ENCODE assay signal across 12 cellular contexts in the genomic region with DNA sequence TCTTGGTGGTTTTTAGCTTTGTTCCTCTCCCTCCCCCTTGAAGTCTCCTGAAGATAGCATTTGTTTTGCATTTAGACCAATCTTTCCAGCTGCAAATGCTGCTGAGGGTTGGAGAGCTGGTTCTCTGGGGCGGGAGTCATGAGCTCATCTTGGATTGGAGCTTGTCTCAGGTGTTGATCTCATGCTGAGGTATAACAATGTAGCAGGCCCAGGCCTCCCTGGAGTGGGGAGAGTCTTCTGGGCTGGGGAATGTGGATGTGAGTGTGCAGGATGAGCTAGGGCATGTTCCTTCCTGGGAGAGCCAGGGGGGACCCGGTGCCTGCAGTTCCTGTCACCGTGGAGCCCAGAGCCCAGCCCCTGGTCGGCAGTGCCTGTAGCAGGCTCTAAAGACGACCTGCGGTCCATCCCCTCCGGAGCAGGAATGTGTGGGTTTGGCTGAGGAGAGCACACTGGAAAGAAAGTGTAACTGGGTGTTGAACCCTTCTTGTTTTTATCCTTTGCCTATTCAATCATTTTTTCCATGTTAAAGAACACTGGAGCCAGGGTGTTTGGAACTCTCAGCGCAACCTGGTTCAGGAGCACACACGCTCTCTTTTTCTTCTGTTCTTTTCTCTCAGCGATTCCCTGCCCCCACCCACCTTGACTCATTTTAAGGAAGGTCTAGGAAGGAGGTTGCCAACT. TPM values are rescaled to one million over a fixed set of nuclear protein-coding genes. Genes with fewer than 3 reads are reported as not detected.
DNase-seq lines count a peak whose midpoint lies in the region; ATAC-seq and TF ChIP-seq lines count a peak whose summit lies in the region.
"Had no signal": no experiment of that assay in that cellular context is flagged by ENCODE, and none has a peak within 500 bp of the region (broad histone marks: within the 10 kb centered on the region; RNA-seq: fewer than 3 reads in every experiment).

No MANE protein-coding gene starts in this region.

- intact Hi-C loops in upper lobe of right lung (cut with DNase I), result no loop called here

- no peak overlapping the region for H2BK5ac ChIP-seq in mesenchymal stem cell (ENCODE audit: low read depth, low read length, poor library complexity, severe bottlenecking)

- H3K23ac ChIP-seq in mesenchymal stem cell (ENCODE audit: low read length in 2 of 2), result no peak overlapping the region

- no peaks in the 10 kb centered on the region for H3K9me2 ChIP-seq in MM.1S (replicated peaks; ENCODE audit: insufficient read depth, low read length)

- H3K9ac ChIP-seq in mesenchymal stem cell (ENCODE audit: low read length) (peak overlapping the region; percentile 2), MM.1S (ENCODE audit: low read length) (no peak overlapping the region)

- no peak overlapping the region for H2BK15ac ChIP-seq in mesenchymal stem cell (ENCODE audit: low read depth, poor library complexity, severe bottlenecking)

- ATAC-seq in upper lobe of right lung (no peak), HG02870 (IDR thresholded peaks at IDR 0.05; ENCODE audit: unreplicated experiment) (no peak)

- H3K4me1 ChIP-seq in mesenchymal stem cell (ENCODE audit: control insufficient read depth, insufficient read depth, low read depth, low read length), result peaks cover 23% of the 10 kb centered on the region
- peaks cover 40% of the 10 kb centered on the region for H3K4me1 ChIP-seq in upper lobe of right lung
- H3K4me1 ChIP-seq in MM.1S (ENCODE audit: low read length), result 0 out of 2 replicates have a peak, but pooled peaks cover 3% of the 10 kb centered on the region

- peak overlapping the region; percentile 83 for H4K91ac ChIP-seq in mesenchymal stem cell (ENCODE audit: low read length)

- H2AK5ac ChIP-seq in mesenchymal stem cell (ENCODE audit: low read length, severe bottlenecking), result peak overlapping the region; percentile 3

- peaks cover 19 to 65% of the 10 kb centered on the region in 2 experiments for H3K36me3 ChIP-seq in mesenchymal stem cell (ENCODE audit: control insufficient read depth in 1 of 2, insufficient read depth in 2 of 2, low read depth in 1 of 2, low read length in 2 of 2)
- H3K36me3 ChIP-seq in upper lobe of right lung, result peaks cover 1% of the 10 kb centered on the region
- H3K36me3 ChIP-seq in MM.1S (replicated peaks; ENCODE audit: insufficient read depth, low read length), result no peaks in the 10 kb centered on the region
- H3K36me3 ChIP-seq: colonic mucosa had no signal

- H4K8ac ChIP-seq in mesenchymal stem cell (ENCODE audit: low read length), result peak overlapping the region; percentile 30

- H3K9me3 ChIP-seq in mesenchymal stem cell (ENCODE audit: control insufficient read depth, low read length), result no peaks in the 10 kb centered on the region
- no peaks in the 10 kb centered on the region for H3K9me3 ChIP-seq in upper lobe of right lung
- H3K9me3 ChIP-seq in MM.1S (replicated peaks; ENCODE audit: insufficient read depth, low read length), result no peaks in the 10 kb centered on the region
- H3K9me3 ChIP-seq: colonic mucosa had no signal

- no peak for TF ChIP-seq CTCF in upper lobe of right lung (IDR thresholded peaks at IDR 0.05)
- TF ChIP-seq CTCF in MM.1S (IDR thresholded peaks at IDR 0.05; ENCODE audit: low read length), result no peak
- TF ChIP-seq CTCF in GM10266 (IDR thresholded peaks at IDR 0.05; ENCODE audit: control insufficient read depth, insufficient read depth, low read depth, missing control alignments), result no peak

- peak overlapping the region; percentile 69 to 81 for H2BK12ac ChIP-seq in mesenchymal stem cell (ENCODE audit: low read length in 2 of 2)

- no peak overlapping the region for H3K14ac ChIP-seq in mesenchymal stem cell (ENCODE audit: low read length in 2 of 2)

- no peak overlapping the region for H2BK120ac ChIP-seq in mesenchymal stem cell (ENCODE audit: low read depth, low read length)

- H3K4me2 ChIP-seq in mesenchymal stem cell (ENCODE audit: low read length, poor library complexity, severe bottlenecking) (no peak overlapping the region), MM.1S (ENCODE audit: low read depth, low read length) (no peak overlapping the region)

- H4K20me1 ChIP-seq in MM.1S (ENCODE audit: insufficient read depth, low read length), result no peaks in the 10 kb centered on the region

- no peak overlapping the region for H3K4me3 ChIP-seq in mesenchymal stem cell (ENCODE audit: insufficient read depth in 1 of 2, low read depth in 1 of 2, low read length in 2 of 2)
- no peak overlapping the region for H3K4me3 ChIP-seq in upper lobe of right lung
- no peak overlapping the region for H3K4me3 ChIP-seq in MM.1S (ENCODE audit: low read length)
- H3K4me3 ChIP-seq: colonic mucosa, lung had no signal

- peak; percentile 27; the same call in 1 of the 2 replicates for TF ChIP-seq EP300 in Ishikawa (IDR thresholded peaks at IDR 0.05; ENCODE audit: borderline replicate concordance)

- peak overlapping the region; percentile 58 to 90 for H3K18ac ChIP-seq in mesenchymal stem cell (ENCODE audit: low read depth in 1 of 2, low read length in 2 of 2)

- peaks cover 19% of the 10 kb centered on the region for H3K79me1 ChIP-seq in mesenchymal stem cell (replicated peaks; ENCODE audit: low read length, poor library complexity, severe bottlenecking)

- H3K27ac ChIP-seq in cingulate gyrus (ENCODE audit: low read depth, low read length) (peak overlapping the region; percentile 93), mesenchymal stem cell (ENCODE audit: low read length, poor library complexity, severe bottlenecking) (peak overlapping the region; percentile 38), upper lobe of right lung (peak overlapping the region; percentile 24), MM.1S (ENCODE audit: low read length) (no peak overlapping the region)

- DNase-seq in mesenchymal stem cell, result no peak
- DNase-seq in upper lobe of right lung, result no peak
- no peak for DNase-seq in MM.1S
- no peak for DNase-seq in GM10266 (ENCODE audit: extremely low spot score)
- DNase-seq: activated CD4-positive, alpha-beta memory T cell treated with anti-CD3 and anti-CD28 coated beads, Interleukin-2, amount 10 ng/mL, durations not matched to agents 7 days and 5 days; colonic mucosa; NCI-H1048; SHP77 had no signal

- H2AFZ ChIP-seq in mesenchymal stem cell (ENCODE audit: low read depth, low read length), result peak overlapping the region; percentile 7
- no peak overlapping the region for H2AFZ ChIP-seq in MM.1S (ENCODE audit: low read length)

- H3F3A ChIP-seq in MM.1S (ENCODE audit: insufficient read depth, low read length), result 0 out of 2 replicates have a peak, but pooled peaks cover 3% of the 10 kb centered on the region

- WGBS in mesenchymal stem cell, result 70% methylated on average over 8 of the region's 10 CpGs

- no peaks in the 10 kb centered on the region for H3K79me2 ChIP-seq in MM.1S (ENCODE audit: low read length)

- peak overlapping the region; percentile 49 to 84 for H3K4ac ChIP-seq in mesenchymal stem cell (ENCODE audit: low read depth in 1 of 2, low read length in 2 of 2)

- H3K27me3 ChIP-seq in mesenchymal stem cell (ENCODE audit: control insufficient read depth in 1 of 2, insufficient read depth in 1 of 2, low read length in 2 of 2), result no peaks in the 10 kb centered on the region
- no peaks in the 10 kb centered on the region for H3K27me3 ChIP-seq in upper lobe of right lung
- H3K27me3 ChIP-seq in MM.1S (replicated peaks; ENCODE audit: insufficient read depth, low read length), result no peaks in the 10 kb centered on the region; the same call in 1 of the 2 replicates
- H3K27me3 ChIP-seq: colonic mucosa had no signal

- no peak for TF ChIP-seq RAD21 in Ishikawa (IDR thresholded peaks at IDR 0.05; ENCODE audit: low read depth)

TF ChIP-seq in Ishikawa, 13 proteins besides CTCF, POLR2A, EP300 and RAD21:
- TF ChIP-seq, protein P1, sequence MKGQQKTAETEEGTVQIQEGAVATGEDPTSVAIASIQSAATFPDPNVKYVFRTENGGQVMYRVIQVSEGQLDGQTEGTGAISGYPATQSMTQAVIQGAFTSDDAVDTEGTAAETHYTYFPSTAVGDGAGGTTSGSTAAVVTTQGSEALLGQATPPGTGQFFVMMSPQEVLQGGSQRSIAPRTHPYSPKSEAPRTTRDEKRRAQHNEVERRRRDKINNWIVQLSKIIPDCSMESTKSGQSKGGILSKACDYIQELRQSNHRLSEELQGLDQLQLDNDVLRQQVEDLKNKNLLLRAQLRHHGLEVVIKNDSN (IDR thresholded peaks at IDR 0.05), result no peak
- TF ChIP-seq YY1 (IDR thresholded peaks at IDR 0.05; ENCODE audit: low read depth), result no peak
- TF ChIP-seq TEAD4 (IDR thresholded peaks at IDR 0.05), result peak; percentile 59
- peak; percentile 59; the same call in 1 of the 2 replicates for TF ChIP-seq TCF12 (IDR thresholded peaks at IDR 0.05; ENCODE audit: low read depth)
- TF ChIP-seq, protein P2, sequence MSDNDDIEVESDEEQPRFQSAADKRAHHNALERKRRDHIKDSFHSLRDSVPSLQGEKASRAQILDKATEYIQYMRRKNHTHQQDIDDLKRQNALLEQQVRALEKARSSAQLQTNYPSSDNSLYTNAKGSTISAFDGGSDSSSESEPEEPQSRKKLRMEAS (IDR thresholded peaks at IDR 0.05), result peak; percentile 41; the same call in 1 of the 2 replicates

RNA-seq across cellular contexts. Expression of a gene that starts 2.7 kb away (rescaled TPM):
- 65.7 TPM for polyA plus RNA-seq in mesenchymal stem cell (2013, experiment 1 of 2)
- polyA plus RNA-seq in mesenchymal stem cell (2013, experiment 2 of 2), result 65.9 TPM
- total RNA-seq in upper lobe of right lung, result 56.6 TPM
